In genomic region chr2:53843595-53843994, GRCh38 we compare ENCODE assay signal across 17 cellular contexts. TPM values are rescaled to one million over a fixed set of nuclear protein-coding genes. Genes with fewer than 3 reads are reported as not detected.
DNase-seq lines count a peak whose midpoint lies in the region; ATAC-seq, FAIRE-seq and TF ChIP-seq lines count a peak whose summit lies in the region.
"Had no signal": no experiment of that assay in that cellular context is flagged by ENCODE, and none has a peak within 500 bp of the region (broad histone marks: within the 10 kb centered on the region; RNA-seq: fewer than 3 reads in every experiment).

No MANE protein-coding gene starts in this region.

- H3K79me2 ChIP-seq in H9 (ENCODE audit: insufficient read depth, low read length): no peaks in the 10 kb centered on the region
- no peaks in the 10 kb centered on the region for H3K79me2 ChIP-seq in astrocyte (ENCODE audit: insufficient read depth, low read length)

- FAIRE-seq in astrocyte (lab: Jason Lieb, UNC): no peak
- FAIRE-seq: A549, GM19239, HTR-8/SVneo had no signal

- H3K27me3 Mint-ChIP-seq in H9 (ENCODE audit: low read depth) (no peaks in the 10 kb centered on the region), astrocyte (ENCODE audit: low read depth, unreplicated experiment) (no peaks in the 10 kb centered on the region), HFFc6 (ENCODE audit: insufficient read depth) (no peaks in the 10 kb centered on the region)
- H3K27me3 Mint-ChIP-seq: CD4-positive, CD25-positive, alpha-beta regulatory T cell had no signal

- H3K4me3 Mint-ChIP-seq in H9 (no peak overlapping the region), astrocyte (ENCODE audit: unreplicated experiment) (no peak overlapping the region), HFFc6 (no peak overlapping the region)
- H3K4me3 Mint-ChIP-seq: CD4-positive, CD25-positive, alpha-beta regulatory T cell had no signal

- peaks cover 0 to 16% (median 9%) of the 10 kb centered on the region in 11 experiments; a peak in 8 of 22 replicates for H3K9me3 ChIP-seq in BLaER1 treated with 17β-estradiol and CSF1 and Interleukin-3, amounts not matched to agents 10 nM and 100 nM (replicated peaks in 1 of 11)
- no peaks in the 10 kb centered on the region for H3K9me3 ChIP-seq in H9 (ENCODE audit: control insufficient read depth, low read depth, low read length)
- H3K9me3 ChIP-seq in astrocyte (ENCODE audit: insufficient read depth, low read depth, low read length): no peaks in the 10 kb centered on the region
- no peaks in the 10 kb centered on the region for H3K9me3 ChIP-seq in gastrocnemius medialis

- TF ChIP-seq CTCF in H9 (conservative IDR thresholded peaks at IDR 0.05) (no peak), astrocyte (IDR thresholded peaks at IDR 0.05; ENCODE audit: insufficient read depth, low read depth, low read length) (no peak), gastrocnemius medialis (IDR thresholded peaks at IDR 0.05 in 4 of 5, conservative IDR thresholded peaks at IDR 0.05 in 1 of 5) (no peak), HFFc6 (IDR thresholded peaks at IDR 0.05) (no peak), foreskin keratinocyte (conservative IDR thresholded peaks at IDR 0.05) (no peak)

- H3K56ac ChIP-seq in H9 (ENCODE audit: insufficient read length, low read depth, low read length): no peak overlapping the region

- peaks cover 0 to 12% (median 8%) of the 10 kb centered on the region in 10 experiments; a peak in 9 of 20 replicates for H3K4me1 ChIP-seq in BLaER1 treated with 17β-estradiol and CSF1 and Interleukin-3, amounts not matched to agents 10 nM and 100 nM
- no peaks in the 10 kb centered on the region for H3K4me1 ChIP-seq in H9 (ENCODE audit: insufficient read depth, low read length)
- no peaks in the 10 kb centered on the region for H3K4me1 ChIP-seq in astrocyte (ENCODE audit: insufficient read depth, low read length)
- peaks cover 7 to 10% of the 10 kb centered on the region in 2 donors for H3K4me1 ChIP-seq in gastrocnemius medialis
- peaks cover 5% of the 10 kb centered on the region for H3K4me1 ChIP-seq in foreskin keratinocyte
- H3K4me1 ChIP-seq: A549 had no signal

- no peak overlapping the region for H2BK20ac ChIP-seq in H9 (ENCODE audit: low read depth, low read length, poor library complexity, severe bottlenecking)

- no peak for DNase-seq in H9
- no peak for DNase-seq in astrocyte (ENCODE audit: low read depth)
- DNase-seq in gastrocnemius medialis: no peak
- no peak for DNase-seq in HFFc6
- DNase-seq in foreskin keratinocyte: no peak
- no peak for DNase-seq in NOMO-1 treated with DMSO at 0.1 percent for 48 hours (lab: John Stamatoyannopoulos, UW; ENCODE audit: unreplicated experiment)
- DNase-seq: Calu3; CD4-positive, CD25-positive, alpha-beta regulatory T cell; DMS153; DMS79 treated with DMSO at 0.1 percent for 48 hours; GF-D8; Karpas-422 had no signal

- H3K27ac ChIP-seq in BLaER1 treated with 17β-estradiol and CSF1 and Interleukin-3, amounts not matched to agents 10 nM and 100 nM: no peak overlapping the region; a peak in 2 of 22 replicates
- H3K27ac ChIP-seq in H9 (ENCODE audit: insufficient read length, low read depth, low read length) (no peak overlapping the region), astrocyte (ENCODE audit: low read depth, low read length) (no peak overlapping the region), gastrocnemius medialis (peak overlapping the region in 2 of 4 donors; percentile 22 to 68), foreskin keratinocyte (no peak overlapping the region)
- H3K27ac ChIP-seq: A549 had no signal

- no peaks in the 10 kb centered on the region for H4K20me1 ChIP-seq in BLaER1 treated with 17β-estradiol and CSF1 and Interleukin-3, amounts not matched to agents 10 nM and 100 nM
- H4K20me1 ChIP-seq in H9 (ENCODE audit: control insufficient read depth, insufficient read depth, insufficient read length) (no peaks in the 10 kb centered on the region), astrocyte (ENCODE audit: insufficient read depth, low read length) (no peaks in the 10 kb centered on the region)

- H3K27ac Mint-ChIP-seq in H9: peak overlapping the region; percentile 36 to 95 (median 55); a peak in 5 of 7 replicates
- H3K27ac Mint-ChIP-seq in astrocyte (ENCODE audit: unreplicated experiment): peak overlapping the region; percentile 47
- H3K27ac Mint-ChIP-seq in HFFc6: no peak overlapping the region
- H3K27ac Mint-ChIP-seq: CD4-positive, CD25-positive, alpha-beta regulatory T cell had no signal

- H3K23me2 ChIP-seq in H9 (ENCODE audit: insufficient read length, low read depth, low read length, poor library complexity, severe bottlenecking): no peaks in the 10 kb centered on the region

- no CpG with 5 or more reads among the region's 2 CpGs for WGBS in H9 (ENCODE audit: extremely low coverage, insufficient read length, low lambda C conversion rate)

- TF ChIP-seq POLR2A in gastrocnemius medialis (IDR thresholded peaks at IDR 0.05): no peak

- intact Hi-C loops in gastrocnemius medialis (cut with DNase I; ENCODE audit: low total_unique reads): no loop called here

- no peak overlapping the region for H2BK15ac ChIP-seq in H9 (ENCODE audit: low read depth, low read length)

- in situ Hi-C loops in gastrocnemius medialis (cut with MboI; ENCODE audit: low sequenced_read_pairs in 4 of 4): no loop called here

- no peak overlapping the region for H2BK12ac ChIP-seq in H9 (ENCODE audit: insufficient read length, low read depth, low read length)

- no peak overlapping the region for H2AK5ac ChIP-seq in H9 (ENCODE audit: insufficient read length, low read length)

- no peak overlapping the region for H3K23ac ChIP-seq in H9 (ENCODE audit: insufficient read length, low read depth, low read length)

- H3K79me1 ChIP-seq in H9 (ENCODE audit: insufficient read depth, low read depth, low read length, poor library complexity, severe bottlenecking): no peaks in the 10 kb centered on the region

- ATAC-seq in gastrocnemius medialis (peak; percentile 15 to 20), foreskin keratinocyte (no peak)
- ATAC-seq: HCT116 had no signal

- no peak overlapping the region for H3K4ac ChIP-seq in H9 (ENCODE audit: low read depth, low read length)

- H3K4me3 ChIP-seq in BLaER1 treated with 17β-estradiol and CSF1 and Interleukin-3, amounts not matched to agents 10 nM and 100 nM: no peak overlapping the region
- H3K4me3 ChIP-seq in astrocyte (ENCODE audit: insufficient read depth, low read depth, low read length): no peak overlapping the region
- H3K4me3 ChIP-seq in gastrocnemius medialis: no peak overlapping the region
- H3K4me3 ChIP-seq: A549 had no signal

- H3K4me2 ChIP-seq in BLaER1 treated with 17β-estradiol and CSF1 and Interleukin-3, amounts not matched to agents 10 nM and 100 nM: peak overlapping the region in 7 of 11 experiments; percentile 5 to 34 (median 22); a peak in 11 of 22 replicates
- H3K4me2 ChIP-seq in H9 (ENCODE audit: insufficient read depth, insufficient read length, low read length): no peak overlapping the region
- no peak overlapping the region for H3K4me2 ChIP-seq in astrocyte (ENCODE audit: low read length)
- H3K4me2 ChIP-seq: A549 had no signal

- H3K9me3 Mint-ChIP-seq in H9 (peaks cover 4 to 10% of the 10 kb centered on the region in 2 experiments; a peak in 2 of 5 replicates), astrocyte (ENCODE audit: unreplicated experiment) (peaks cover 4% of the 10 kb centered on the region), HFFc6 (peaks cover 8% of the 10 kb centered on the region)

- no peak overlapping the region for H3T11ph ChIP-seq in H9 (ENCODE audit: low read length)

- no peak overlapping the region for H3K14ac ChIP-seq in H9 (ENCODE audit: insufficient read depth, low read length)

- H4K8ac ChIP-seq in H9 (replicated peaks; ENCODE audit: insufficient read length, low read depth, low read length): no peak overlapping the region

- no peak overlapping the region for H4K91ac ChIP-seq in H9 (ENCODE audit: insufficient read length, low read depth, low read length)

- H2AFZ ChIP-seq in H9 (ENCODE audit: low read length) (no peak overlapping the region), astrocyte (ENCODE audit: low read depth, low read length) (no peak overlapping the region)

- H3K36me3 ChIP-seq in BLaER1 treated with 17β-estradiol and CSF1 and Interleukin-3, amounts not matched to agents 10 nM and 100 nM: peaks cover 0 to 12% (median 0%) of the 10 kb centered on the region in 11 experiments; a peak in 3 of 22 replicates
- H3K36me3 ChIP-seq in astrocyte (ENCODE audit: insufficient read depth, low read length) (no peaks in the 10 kb centered on the region), gastrocnemius medialis (no peaks in the 10 kb centered on the region)

- no peak overlapping the region for H3K9ac ChIP-seq in BLaER1 treated with 17β-estradiol and CSF1 and Interleukin-3, amounts not matched to agents 10 nM and 100 nM
- no peak overlapping the region for H3K9ac ChIP-seq in H9 (ENCODE audit: extremely low read depth, insufficient read length, low read length)
- H3K9ac ChIP-seq in astrocyte (ENCODE audit: low read length): no peak overlapping the region

- H4K5ac ChIP-seq in H9 (ENCODE audit: insufficient read length, low read depth, low read length): no peak overlapping the region

- no peaks in the 10 kb centered on the region for H3K27me3 ChIP-seq in BLaER1 treated with 17β-estradiol and CSF1 and Interleukin-3, amounts not matched to agents 10 nM and 100 nM
- no peaks in the 10 kb centered on the region for H3K27me3 ChIP-seq in H9 (ENCODE audit: insufficient read depth, low read length)
- H3K27me3 ChIP-seq in astrocyte (ENCODE audit: insufficient read depth, low read length): no peaks in the 10 kb centered on the region
- no peaks in the 10 kb centered on the region for H3K27me3 ChIP-seq in gastrocnemius medialis
- no peaks in the 10 kb centered on the region for H3K27me3 ChIP-seq in foreskin keratinocyte

- no peaks in the 10 kb centered on the region for H3K4me1 Mint-ChIP-seq in H9
- H3K4me1 Mint-ChIP-seq in astrocyte (ENCODE audit: low read depth, unreplicated experiment): no peaks in the 10 kb centered on the region
- H3K4me1 Mint-ChIP-seq in HFFc6 (ENCODE audit: low read depth): no peaks in the 10 kb centered on the region

- no peak overlapping the region for H2BK120ac ChIP-seq in H9 (ENCODE audit: low read depth, low read length, poor library complexity, severe bottlenecking)

- no peak overlapping the region for H3K18ac ChIP-seq in H9 (ENCODE audit: insufficient read length, low read depth, low read length)

- H3K36me3 Mint-ChIP-seq in H9 (ENCODE audit: insufficient read depth in 1 of 3, low read depth in 3 of 3) (peaks cover 0 to 7% (median 2%) of the 10 kb centered on the region in 3 experiments; a peak in 5 of 7 replicates), astrocyte (ENCODE audit: low read depth, unreplicated experiment) (peaks cover 7% of the 10 kb centered on the region), HFFc6 (ENCODE audit: low read depth) (peaks cover 7% of the 10 kb centered on the region; the same call in 1 of the 2 replicates)

- no peak overlapping the region for H2BK5ac ChIP-seq in H9 (ENCODE audit: insufficient read length, low read length)

RNA-seq across cellular contexts. Expression of gene GPR75, which starts 16.2 kb away (rescaled TPM):
- 4.4 and 5.3 TPM in 2 replicates for total RNA-seq in H9 (2021)
- total RNA-seq in astrocyte: 4.0 and 5.0 TPM in 2 replicates
- 10 to 100 TPM in 1 of 4 donors, 1 to 10 TPM in 2, under 1 TPM in 1; 0.80 to 19.6 (median 1.3) TPM for total RNA-seq in gastrocnemius medialis
- total RNA-seq in HFFc6 (2021; fragmentation: NEBNext Ultra II Directional; extraction: Animal tissue kit (Norgen Biotek cat#: 25700)): 1 to 10 TPM; 1.1 to 2.0 (median 1.5) TPM
- 1.6 and 2.2 TPM in 2 replicates for total RNA-seq in foreskin keratinocyte
- polyA plus RNA-seq in foreskin keratinocyte: 0.06 and 0.11 TPM in 2 replicates
- polyA plus RNA-seq: CD4-positive, CD25-positive, alpha-beta regulatory T cell had no signal

RNA-seq across cellular contexts. Expression of gene ERLEC1, which starts 56.8 kb away (rescaled TPM):
- total RNA-seq in H9 (2021) (21.6 and 23.3 TPM in 2 replicates), astrocyte (54.2 and 60.7 TPM in 2 replicates), gastrocnemius medialis (10 to 100 TPM; 26.7 to 53.6 (median 28.9) TPM), foreskin keratinocyte (34.0 and 35.4 TPM in 2 replicates)
- 100 to 1,000 TPM in 1 of 6 experiments, 10 to 100 TPM in 5; 86.0 to 102 (median 93.7) TPM for total RNA-seq in HFFc6 (2021; fragmentation: NEBNext Ultra II Directional; extraction: Animal tissue kit (Norgen Biotek cat#: 25700))
- 20.7 and 22.1 TPM in 2 replicates for polyA plus RNA-seq in foreskin keratinocyte

RNA-seq across cellular contexts. Expression of gene ASB3, which starts 56.8 kb away (rescaled TPM):
- 23.1 and 25.5 TPM in 2 replicates for total RNA-seq in H9 (2021)
- 24.6 and 26.4 TPM in 2 replicates for total RNA-seq in astrocyte
- 1 to 10 TPM; 5.0 to 7.6 (median 6.4) TPM for total RNA-seq in gastrocnemius medialis
- 10 to 100 TPM; 15.7 to 22.0 (median 17.3) TPM for total RNA-seq in HFFc6 (2021; fragmentation: NEBNext Ultra II Directional; extraction: Animal tissue kit (Norgen Biotek cat#: 25700))
- 12.0 and 13.8 TPM in 2 replicates for total RNA-seq in foreskin keratinocyte
- polyA plus RNA-seq in foreskin keratinocyte: 6.8 and 7.5 TPM in 2 replicates

Comparison
In these comparisons a context has a peak if more than half of its experiments do, and no peak if none do; other contexts are left out.
1. H3K4me2 ChIP-seq: peak in BLaER1 treated with 17β-estradiol and CSF1 and Interleukin-3, amounts not matched to agents 10 nM and 100 nM (7 of 11); none in H9 (single experiment) and astrocyte (single experiment).